Comparison of ENCODE assay signal across 22 cellular contexts in genomic region chr9:96644137-96644536, GRCh38.
DNase-seq lines count a peak whose midpoint lies in the region; ATAC-seq, FAIRE-seq and TF ChIP-seq lines count a peak whose summit lies in the region.
"Had no signal": no experiment of that assay in that cellular context is flagged by ENCODE, and none has a peak within 500 bp of the region (broad histone marks: within the 10 kb centered on the region; RNA-seq: fewer than 3 reads in every experiment).

No MANE protein-coding gene starts in this region.

- no peak for TF ChIP-seq POLR2A in H54 (IDR thresholded peaks at IDR 0.05; ENCODE audit: low read depth, low read length)

- peak; percentile 27 for FAIRE-seq in H54 (lab: Jason Lieb, UNC)

- ATAC-seq in HG02798 (IDR thresholded peaks at IDR 0.05; ENCODE audit: poor library complexity, unreplicated experiment) = no peak
- ATAC-seq: activated CD4-positive, alpha-beta T cell treated with anti-CD3 and anti-CD28 coated beads for 36 hours; left lung had no signal

- DNase-seq in COR-L47 (lab: John Stamatoyannopoulos, UW) = peak; percentile 56
- DNase-seq in H54 (ENCODE audit: insufficient read length, low spot score) = no peak
- DNase-seq in NCI-H2029 treated with DMSO at 0.1 percent for 48 hours (lab: John Stamatoyannopoulos, UW) = peak; percentile 58
- peak; percentile 78 for DNase-seq in SHP77 treated with DMSO at 0.1 percent for 48 hours (lab: John Stamatoyannopoulos, UW)
- no peak for DNase-seq in NCI-H128 (lab: John Stamatoyannopoulos, UW; ENCODE audit: unreplicated experiment)
- DNase-seq in NCI-H2227 treated with DMSO at 0.1 percent for 48 hours (lab: John Stamatoyannopoulos, UW) = no peak
- DNase-seq: activated CD4-positive, alpha-beta T cell treated with anti-CD3 and anti-CD28 coated beads for 36 hours; activated naive CD8-positive, alpha-beta T cell treated with anti-CD3 and anti-CD28 coated beads for 36 hours; activated T-cell treated with anti-CD3 and anti-CD28 coated beads for 4 hours; effector memory CD4-positive, alpha-beta T cell; left lung; mesenchymal stem cell; MG63; naive B cell; NCI-H187; OCI-M1; right lobe of liver; stimulated activated CD4-positive, alpha-beta T cell treated with anti-CD3 and anti-CD28 coated beads, Interleukin-12 subunit alpha, Interleukin-12 subunit beta, amount 100 ng/mL, for 4 hours; stimulated activated CD4-positive, alpha-beta T cell treated with anti-CD3 and anti-CD28 coated beads, Interleukin-4, amount 100 ng/mL, for 1 hour; substantia nigra; T-helper 2 cell had no signal

Comparison
In these comparisons a context has a peak if more than half of its experiments do, and no peak if none do; other contexts are left out.
1. DNase-seq: peak in COR-L47 (single experiment), NCI-H2029 treated with DMSO at 0.1 percent for 48 hours (single experiment) and SHP77 treated with DMSO at 0.1 percent for 48 hours (single experiment); none in H54 (single experiment), NCI-H128 (single experiment) and NCI-H2227 treated with DMSO at 0.1 percent for 48 hours (single experiment).